1 cellular context compared by ENCODE assay signal in the genomic region with DNA sequence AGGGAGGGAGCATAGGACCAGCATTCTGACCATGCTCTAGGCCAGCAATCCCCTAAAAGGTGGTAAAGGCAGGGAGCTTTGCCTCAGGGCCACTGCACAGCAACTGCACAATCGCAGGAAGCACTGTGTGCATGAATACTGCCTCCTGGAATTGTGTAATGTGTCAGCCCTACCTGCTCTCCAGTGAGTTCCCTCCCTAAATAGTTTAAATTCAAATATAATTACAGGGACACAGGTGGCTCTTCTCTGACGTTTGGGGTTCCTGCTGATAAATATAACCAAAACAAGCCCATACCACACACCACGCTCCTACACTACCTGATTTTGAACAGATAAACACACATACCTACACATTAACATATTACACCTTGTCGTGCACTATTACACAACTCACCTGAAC.
TF ChIP-seq lines count a peak whose summit lies in the region.

No MANE protein-coding gene starts in this region.

TF ChIP-seq in HepG2, 621 proteins besides CTCF, POLR2A, EP300 and RAD21:
- TF ChIP-seq RBFOX2 (IDR thresholded peaks at IDR 0.05; ENCODE audit: low read depth, low read length) (peak; percentile 27; the same call in 1 of the 2 replicates), ZBTB38 (CRISPR knock-in tag; IDR thresholded peaks at IDR 0.05) (no peak)
TF ChIP-seq in HepG2: peak in this region for 1.
